Comparison of ENCODE assay signal across 9 cellular contexts in genomic region chr20:44092551-44093248, GRCh38.
DNase-seq lines count a peak whose midpoint lies in the region; ATAC-seq, FAIRE-seq and TF ChIP-seq lines count a peak whose summit lies in the region.
"Had no signal": no experiment of that assay in that cellular context is flagged by ENCODE, and none has a peak within 500 bp of the region (broad histone marks: within the 10 kb centered on the region; RNA-seq: fewer than 3 reads in every experiment).

No MANE protein-coding gene starts in this region.

- no peaks in the 10 kb centered on the region for H3K36me3 ChIP-seq in CD4-positive, alpha-beta memory T cell (ENCODE audit: insufficient read depth, low read length)
- H3K36me3 ChIP-seq in endodermal cell (ENCODE audit: control insufficient read depth, insufficient read depth, low read length), result no peaks in the 10 kb centered on the region
- no peaks in the 10 kb centered on the region for H3K36me3 ChIP-seq in psoas muscle (ENCODE audit: insufficient read depth in 1 of 2, low read depth in 1 of 2)

- H2BK120ac ChIP-seq in H9 (ENCODE audit: low read depth, low read length, poor library complexity, severe bottlenecking), result no peak overlapping the region

- H3K27ac Mint-ChIP-seq in CD4-positive, alpha-beta memory T cell, result peak overlapping the region in 1 of 7 donors; percentile 59
- peak overlapping the region in 1 of 3 experiments; percentile 68; a peak in 1 of 7 replicates for H3K27ac Mint-ChIP-seq in H9
- no peak overlapping the region for H3K27ac Mint-ChIP-seq in endodermal cell
- no peak overlapping the region for H3K27ac Mint-ChIP-seq in activated T-cell treated with anti-CD3 and anti-CD28 coated beads, Interleukin-2, amount 50 U/mL, for 24 hours
- H3K27ac Mint-ChIP-seq: stimulated activated naive B cell treated with anti-CD40 and anti-IgM and Interleukin-4, amounts not matched to agents 10 μg/mL and 1 μg/mL and 100 μg/mL, for 72 hours had no signal

- no peak overlapping the region for H2AK5ac ChIP-seq in H9 (ENCODE audit: insufficient read length, low read length)

- H4K91ac ChIP-seq in H9 (ENCODE audit: insufficient read length, low read depth, low read length), result no peak overlapping the region

- H3K4me3 ChIP-seq in CD4-positive, alpha-beta memory T cell (ENCODE audit: low read length in 2 of 2), result no peak overlapping the region
- H3K4me3 ChIP-seq in endodermal cell (ENCODE audit: low read length) (no peak overlapping the region), psoas muscle (no peak overlapping the region)

- peaks cover 17 to 20% of the 10 kb centered on the region in 2 donors for H3K27me3 Mint-ChIP-seq in CD4-positive, alpha-beta memory T cell
- H3K27me3 Mint-ChIP-seq in H9 (ENCODE audit: low read depth), result no peaks in the 10 kb centered on the region
- H3K27me3 Mint-ChIP-seq in endodermal cell (ENCODE audit: insufficient read depth), result no peaks in the 10 kb centered on the region
- H3K27me3 Mint-ChIP-seq in activated T-cell treated with anti-CD3 and anti-CD28 coated beads, Interleukin-2, amount 50 U/mL, for 24 hours, result peaks cover 18% of the 10 kb centered on the region

- no peak overlapping the region for H3K4ac ChIP-seq in H9 (ENCODE audit: low read depth, low read length)

- H3K4me1 Mint-ChIP-seq in CD4-positive, alpha-beta memory T cell, result no peaks in the 10 kb centered on the region
- H3K4me1 Mint-ChIP-seq in H9 (peaks cover 2 to 8% of the 10 kb centered on the region in 2 experiments; a peak in 3 of 4 replicates), endodermal cell (peaks cover 4% of the 10 kb centered on the region)
- H3K4me1 Mint-ChIP-seq in activated T-cell treated with anti-CD3 and anti-CD28 coated beads, Interleukin-2, amount 50 U/mL, for 24 hours (ENCODE audit: low read depth), result no peaks in the 10 kb centered on the region
- H3K4me1 Mint-ChIP-seq: stimulated activated naive B cell treated with anti-CD40 and anti-IgM and Interleukin-4, amounts not matched to agents 10 μg/mL and 1 μg/mL and 100 μg/mL, for 72 hours had no signal

- H3K27me3 ChIP-seq in CD4-positive, alpha-beta memory T cell (ENCODE audit: insufficient read depth, low read length), result no peaks in the 10 kb centered on the region
- H3K27me3 ChIP-seq in H9 (ENCODE audit: insufficient read depth, low read length) (no peaks in the 10 kb centered on the region), endodermal cell (ENCODE audit: control insufficient read depth, insufficient read depth, low read length, poor library complexity, severe bottlenecking) (no peaks in the 10 kb centered on the region), psoas muscle (ENCODE audit: insufficient read depth in 3 of 3, low read length in 2 of 3) (no peaks in the 10 kb centered on the region)

- H3K4me3 Mint-ChIP-seq in CD4-positive, alpha-beta memory T cell, result no peak overlapping the region
- no peak overlapping the region for H3K4me3 Mint-ChIP-seq in H9
- H3K4me3 Mint-ChIP-seq in endodermal cell, result no peak overlapping the region
- H3K4me3 Mint-ChIP-seq in activated T-cell treated with anti-CD3 and anti-CD28 coated beads, Interleukin-2, amount 50 U/mL, for 24 hours, result no peak overlapping the region
- H3K4me3 Mint-ChIP-seq: stimulated activated naive B cell treated with anti-CD40 and anti-IgM and Interleukin-4, amounts not matched to agents 10 μg/mL and 1 μg/mL and 100 μg/mL, for 72 hours had no signal

- H4K20me1 ChIP-seq in H9 (ENCODE audit: control insufficient read depth, insufficient read depth, insufficient read length), result no peaks in the 10 kb centered on the region

- no peak overlapping the region for H3K4me2 ChIP-seq in H9 (ENCODE audit: insufficient read depth, insufficient read length, low read length)

- no peaks in the 10 kb centered on the region for H3K9me3 Mint-ChIP-seq in CD4-positive, alpha-beta memory T cell
- H3K9me3 Mint-ChIP-seq in H9 (no peaks in the 10 kb centered on the region), endodermal cell (no peaks in the 10 kb centered on the region)
- H3K9me3 Mint-ChIP-seq in activated T-cell treated with anti-CD3 and anti-CD28 coated beads, Interleukin-2, amount 50 U/mL, for 24 hours, result no peaks in the 10 kb centered on the region
- H3K9me3 Mint-ChIP-seq: stimulated activated naive B cell treated with anti-CD40 and anti-IgM and Interleukin-4, amounts not matched to agents 10 μg/mL and 1 μg/mL and 100 μg/mL, for 72 hours had no signal

- no peaks in the 10 kb centered on the region for H3K23me2 ChIP-seq in H9 (ENCODE audit: insufficient read length, low read depth, low read length, poor library complexity, severe bottlenecking)

- no peak overlapping the region for H2BK15ac ChIP-seq in H9 (ENCODE audit: low read depth, low read length)

- no peaks in the 10 kb centered on the region for H3K79me1 ChIP-seq in H9 (ENCODE audit: insufficient read depth, low read depth, low read length, poor library complexity, severe bottlenecking)

- no peak overlapping the region for H3K27ac ChIP-seq in CD4-positive, alpha-beta memory T cell (ENCODE audit: low read depth, low read length)
- H3K27ac ChIP-seq in H9 (ENCODE audit: insufficient read length, low read depth, low read length) (no peak overlapping the region), endodermal cell (ENCODE audit: low read depth, low read length) (no peak overlapping the region), psoas muscle (no peak overlapping the region), caudate nucleus (ENCODE audit: low read depth, low read length) (no peak overlapping the region)

- no peak overlapping the region for H3K18ac ChIP-seq in H9 (ENCODE audit: insufficient read length, low read depth, low read length)

- intact Hi-C loops in CD4-positive, alpha-beta memory T cell (cut with micrococcal nuclease), result no loop called here
- intact Hi-C loops in psoas muscle (cut with DNase I), result no loop called here

- H2BK20ac ChIP-seq in H9 (ENCODE audit: low read depth, low read length, poor library complexity, severe bottlenecking), result no peak overlapping the region

- no peak overlapping the region for H2BK12ac ChIP-seq in H9 (ENCODE audit: insufficient read length, low read depth, low read length)

- no peak overlapping the region for H4K8ac ChIP-seq in H9 (replicated peaks; ENCODE audit: insufficient read length, low read depth, low read length)

- H3K79me2 ChIP-seq in H9 (ENCODE audit: insufficient read depth, low read length), result no peaks in the 10 kb centered on the region

- CTCF ChIA-PET in CD4-positive, alpha-beta memory T cell (lab: Charles Lee; ENCODE audit: partially characterized antibody), result interaction anchor here (0.7 to 2.3 kb wide), 4 partner anchors 9 to 342 kb away, joined by 3 to 11 read pairs (median 4); no protein-coding TSS in a partner anchor

- no peaks in the 10 kb centered on the region for H3K36me3 Mint-ChIP-seq in CD4-positive, alpha-beta memory T cell
- H3K36me3 Mint-ChIP-seq in H9 (ENCODE audit: insufficient read depth in 1 of 3, low read depth in 3 of 3) (no peaks in the 10 kb centered on the region), endodermal cell (ENCODE audit: low read depth) (no peaks in the 10 kb centered on the region)
- H3K36me3 Mint-ChIP-seq in activated T-cell treated with anti-CD3 and anti-CD28 coated beads, Interleukin-2, amount 50 U/mL, for 24 hours (ENCODE audit: low read depth), result no peaks in the 10 kb centered on the region
- H3K36me3 Mint-ChIP-seq: stimulated activated naive B cell treated with anti-CD40 and anti-IgM and Interleukin-4, amounts not matched to agents 10 μg/mL and 1 μg/mL and 100 μg/mL, for 72 hours had no signal

- no peak overlapping the region for H3K23ac ChIP-seq in H9 (ENCODE audit: insufficient read length, low read depth, low read length)

- no peaks in the 10 kb centered on the region for H3K9me3 ChIP-seq in CD4-positive, alpha-beta memory T cell (ENCODE audit: control insufficient read depth in 1 of 2, low read length in 2 of 2)
- H3K9me3 ChIP-seq in H9 (ENCODE audit: control insufficient read depth, low read depth, low read length) (no peaks in the 10 kb centered on the region), endodermal cell (ENCODE audit: control insufficient read depth, low read length) (no peaks in the 10 kb centered on the region), psoas muscle (no peaks in the 10 kb centered on the region)

- peak; percentile 72 for TF ChIP-seq CTCF in H9 (conservative IDR thresholded peaks at IDR 0.05)
- peak; percentile 79 for TF ChIP-seq CTCF in endodermal cell (conservative IDR thresholded peaks at IDR 0.05)
- peak; percentile 49 for TF ChIP-seq CTCF in psoas muscle (IDR thresholded peaks at IDR 0.05)

- H3K4me1 ChIP-seq in CD4-positive, alpha-beta memory T cell (ENCODE audit: insufficient read depth, low read length), result no peaks in the 10 kb centered on the region
- H3K4me1 ChIP-seq in H9 (ENCODE audit: insufficient read depth, low read length) (0 out of 2 replicates have a peak, but pooled peaks cover 2% of the 10 kb centered on the region), endodermal cell (ENCODE audit: control insufficient read depth, insufficient read depth, low read length) (no peaks in the 10 kb centered on the region), psoas muscle (peaks cover 14% of the 10 kb centered on the region)

- H4K5ac ChIP-seq in H9 (ENCODE audit: insufficient read length, low read depth, low read length), result no peak overlapping the region

- no peak for FAIRE-seq in RCC 7860 (lab: Jason Lieb, UNC)

- H3K9ac ChIP-seq in H9 (ENCODE audit: extremely low read depth, insufficient read length, low read length) (no peak overlapping the region), endodermal cell (ENCODE audit: extremely low read depth, low read length, poor library complexity, severe bottlenecking) (no peak overlapping the region)

- H2BK5ac ChIP-seq in H9 (ENCODE audit: insufficient read length, low read length), result no peak overlapping the region

- no CpG with 5 or more reads among the region's 9 CpGs for WGBS in H9 (ENCODE audit: extremely low coverage, insufficient read length, low lambda C conversion rate)
- WGBS in endodermal cell (ENCODE audit: insufficient coverage in 1 of 2, insufficient read length in 1 of 2), 2 experiments, result 81 to 82% methylated on average over 7 to 9 of the region's 9 CpGs
- 38 to 50% (median 48%) methylated on average over 9 of the region's 9 CpGs for WGBS in psoas muscle, 3 donors

- DNase-seq in CD4-positive, alpha-beta memory T cell, result peak in 3 of 5 donors; percentile 17 to 27 (median 17)
- DNase-seq in H9 (peak; percentile 41), RCC 7860 (ENCODE audit: low spot score) (peak; percentile 25), endodermal cell (peak; percentile 72), psoas muscle (no peak), caudate nucleus (lab: John Stamatoyannopoulos, UW) (no peak)
- DNase-seq in activated T-cell treated with anti-CD3 and anti-CD28 coated beads, Interleukin-2, amount 50 U/mL, for 24 hours, result no peak
- DNase-seq: stimulated activated naive B cell treated with anti-CD40 and anti-IgM and Interleukin-4, amounts not matched to agents 10 μg/mL and 1 μg/mL and 100 μg/mL, for 72 hours had no signal

- POLR2A ChIA-PET in CD4-positive, alpha-beta memory T cell (lab: Charles Lee; ENCODE audit: partially characterized antibody), result no interaction called here

- no peak overlapping the region for H3T11ph ChIP-seq in H9 (ENCODE audit: low read length)

- peak; percentile 34 to 57 (median 40) for ATAC-seq in psoas muscle
- ATAC-seq in GM21526 (IDR thresholded peaks at IDR 0.05; ENCODE audit: low FRiP score, unreplicated experiment), result no peak

- no peak overlapping the region for H3K56ac ChIP-seq in H9 (ENCODE audit: insufficient read length, low read depth, low read length)

- no peak overlapping the region for H3K14ac ChIP-seq in H9 (ENCODE audit: insufficient read depth, low read length)

- no peak overlapping the region for H2AFZ ChIP-seq in H9 (ENCODE audit: low read length)

Comparison
In these comparisons a context has a peak if more than half of its experiments do, and no peak if none do; other contexts are left out.
1. DNase-seq: peak in CD4-positive, alpha-beta memory T cell (3 of 5), H9 (single experiment), RCC 7860 (single experiment) and endodermal cell (single experiment); none in psoas muscle (0 of 2), activated T-cell treated with anti-CD3 and anti-CD28 coated beads, Interleukin-2, amount 50 U/mL, for 24 hours (single experiment) and caudate nucleus (0 of 61).
2. Peak in every context shown above with its lines, with median percentiles within 50 percentile points of each other: CTCF ChIP-seq.